Comparison of ENCODE assay signal across 13 cellular contexts in genomic region chr5:120405923-120406322, GRCh38.
A peak's percentile ranks its signal among the peaks of the same experiment; 100 is the strongest.
DNase-seq lines count a peak whose midpoint lies in the region; ATAC-seq and TF ChIP-seq lines count a peak whose summit lies in the region.
"Had no signal": no experiment of that assay in that cellular context is flagged by ENCODE, and none has a peak within 500 bp of the region (broad histone marks: within the 10 kb centered on the region; RNA-seq: fewer than 3 reads in every experiment).

No MANE protein-coding gene starts in this region.

- ATAC-seq in HG03432 (IDR thresholded peaks at IDR 0.05; ENCODE audit: unreplicated experiment) = peak; percentile 65
- ATAC-seq in GM18867 (IDR thresholded peaks at IDR 0.05; ENCODE audit: unreplicated experiment) = no peak
- no peak for ATAC-seq in HG02870 (IDR thresholded peaks at IDR 0.05; ENCODE audit: unreplicated experiment)
- ATAC-seq: CD8-positive, alpha-beta T cell; naive thymus-derived CD4-positive, alpha-beta T cell had no signal

- TF ChIP-seq CTCF in astrocyte of the cerebellum (IDR thresholded peaks at IDR 0.05; ENCODE audit: low read depth, low read length, missing control alignments) = no peak

- DNase-seq in EL (peak; percentile 76), astrocyte of the cerebellum (ENCODE audit: low read depth) (peak; percentile 47), kidney tubule cell (ENCODE audit: low spot score) (peak; percentile 82), NCI-H2227 (lab: John Stamatoyannopoulos, UW; ENCODE audit: unreplicated experiment) (no peak)
- DNase-seq in stimulated activated CD4-positive, alpha-beta T cell treated with anti-CD3 and anti-CD28 coated beads, Interleukin-2, amount 100 ng/mL, for 24 hours = no peak
- DNase-seq: CD8-positive, alpha-beta T cell; naive thymus-derived CD4-positive, alpha-beta T cell; SJCRH30; stimulated activated CD4-positive, alpha-beta T cell treated with anti-CD3 and anti-CD28 coated beads, Interleukin-4, amount 100 ng/mL, for 24 hours had no signal

- H3K4me3 ChIP-seq in astrocyte of the cerebellum (ENCODE audit: low read depth, low read length) = no peak overlapping the region
- H3K4me3 ChIP-seq: SJCRH30, tibial nerve had no signal

- in situ Hi-C loops in astrocyte of the cerebellum (cut with HindIII; ENCODE audit: low sequenced_read_pairs) = no loop called here

Comparison
In these comparisons a context has a peak if more than half of its experiments do, and no peak if none do; other contexts are left out.
1. DNase-seq: peak in EL (single experiment), astrocyte of the cerebellum (single experiment) and kidney tubule cell (single experiment); none in stimulated activated CD4-positive, alpha-beta T cell treated with anti-CD3 and anti-CD28 coated beads, Interleukin-2, amount 100 ng/mL, for 24 hours (0 of 2) and NCI-H2227 (single experiment).